12 cellular contexts compared by ENCODE assay signal in the genomic region with DNA sequence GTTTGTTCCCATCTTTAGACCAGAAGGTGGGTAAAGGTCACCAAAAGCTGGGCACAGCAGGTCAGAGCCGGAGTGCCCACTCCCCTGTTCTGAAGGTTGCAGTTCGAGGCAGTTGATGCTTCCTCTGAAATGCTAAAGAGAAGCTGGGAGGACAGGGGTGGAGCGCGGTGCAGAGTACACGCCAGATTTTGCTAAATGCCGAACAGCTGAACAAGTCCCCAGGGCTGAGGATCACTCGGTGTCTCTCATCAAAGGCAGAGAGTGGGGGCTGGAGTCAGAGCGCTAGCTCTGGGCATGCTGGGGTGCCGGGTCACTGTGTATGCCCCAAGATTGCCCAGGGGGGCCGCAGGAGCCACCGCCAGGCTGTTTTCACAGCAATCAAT.
A peak's percentile ranks its signal among the peaks of the same experiment; 100 is the strongest.
DNase-seq lines count a peak whose midpoint lies in the region; ATAC-seq and TF ChIP-seq lines count a peak whose summit lies in the region.
"Had no signal": no experiment of that assay in that cellular context is flagged by ENCODE, and none has a peak within 500 bp of the region (broad histone marks: within the 10 kb centered on the region; RNA-seq: fewer than 3 reads in every experiment).

No MANE protein-coding gene starts in this region.

- H3K9ac ChIP-seq in BLaER1 treated with 17β-estradiol and CSF1 and Interleukin-3, amounts not matched to agents 10 nM and 100 nM: peak overlapping the region in 2 of 11 experiments; percentile 24 to 31; a peak in 1 of 22 replicates
- peak overlapping the region; percentile 27 for H3K9ac ChIP-seq in Loucy (ENCODE audit: low read depth, low read length, poor library complexity, severe bottlenecking)
- H3K9ac ChIP-seq in mesendoderm (ENCODE audit: low read length): no peak overlapping the region

- intact Hi-C loops in esophagus muscularis mucosa (cut with DNase I): loop anchor here (5.0 to 10.0 kb wide), 2 partner anchors 112 to 166 kb away; no protein-coding TSS in a partner anchor

- no peak overlapping the region for H2BK120ac ChIP-seq in mesendoderm (ENCODE audit: low read depth, low read length)

- H2AFZ ChIP-seq in Loucy (ENCODE audit: low read length): no peak overlapping the region

- no peak overlapping the region for H2BK15ac ChIP-seq in mesendoderm (replicated peaks; ENCODE audit: low read depth)

- TF ChIP-seq CTCF in Loucy (conservative IDR thresholded peaks at IDR 0.05; ENCODE audit: low read length): no peak
- TF ChIP-seq CTCF in esophagus muscularis mucosa (IDR thresholded peaks at IDR 0.05): no peak

- peak overlapping the region; percentile 6 for H3K56ac ChIP-seq in mesendoderm (ENCODE audit: low read length)

- TF ChIP-seq POLR2A in esophagus muscularis mucosa (IDR thresholded peaks at IDR 0.05; ENCODE audit: low read depth): no peak

- H3K79me2 ChIP-seq in Loucy (ENCODE audit: insufficient read depth, low read length) (no peaks in the 10 kb centered on the region), mesendoderm (ENCODE audit: control insufficient read depth, insufficient read depth, low read length) (no peaks in the 10 kb centered on the region)

- no peaks in the 10 kb centered on the region for H3K79me1 ChIP-seq in mesendoderm (ENCODE audit: low read length)

- WGBS in mesendoderm (ENCODE audit: extremely low coverage, insufficient coverage, low lambda C conversion rate): no CpG with 5 or more reads among the region's 11 CpGs
- WGBS in esophagus muscularis mucosa: 64% methylated on average over 11 of the region's 11 CpGs

- no peaks in the 10 kb centered on the region for H3K9me2 ChIP-seq in Loucy (replicated peaks; ENCODE audit: low read depth, low read length)

- no peak overlapping the region for H3K4me3 ChIP-seq in BLaER1 treated with 17β-estradiol and CSF1 and Interleukin-3, amounts not matched to agents 10 nM and 100 nM
- H3K4me3 ChIP-seq in Loucy (ENCODE audit: low read length, poor library complexity, severe bottlenecking) (peak overlapping the region; percentile 20), mesendoderm (ENCODE audit: low read length) (no peak overlapping the region), esophagus muscularis mucosa (no peak overlapping the region), MG63 (no peak overlapping the region)
- H3K4me3 ChIP-seq: left lung had no signal

- no peaks in the 10 kb centered on the region for H3F3A ChIP-seq in Loucy (ENCODE audit: low read depth)

- no peaks in the 10 kb centered on the region for H3K9me3 ChIP-seq in BLaER1 treated with 17β-estradiol and CSF1 and Interleukin-3, amounts not matched to agents 10 nM and 100 nM (replicated peaks in 1 of 11)
- H3K9me3 ChIP-seq in Loucy (ENCODE audit: insufficient read depth, low read depth, low read length): no peaks in the 10 kb centered on the region
- H3K9me3 ChIP-seq in esophagus muscularis mucosa: no peaks in the 10 kb centered on the region
- H3K9me3 ChIP-seq in MG63: no peaks in the 10 kb centered on the region
- H3K9me3 ChIP-seq: left lung had no signal

- H3K4me2 ChIP-seq in BLaER1 treated with 17β-estradiol and CSF1 and Interleukin-3, amounts not matched to agents 10 nM and 100 nM: peak overlapping the region; percentile 5 to 75 (median 61); a peak in 20 of 22 replicates
- H3K4me2 ChIP-seq in Loucy (ENCODE audit: low read depth, low read length, poor library complexity, severe bottlenecking): peak overlapping the region; percentile 22
- no peak overlapping the region for H3K4me2 ChIP-seq in mesendoderm (ENCODE audit: low read length)

- H3K27ac ChIP-seq in BLaER1 treated with 17β-estradiol and CSF1 and Interleukin-3, amounts not matched to agents 10 nM and 100 nM: peak overlapping the region in 1 of 11 experiments; percentile 17; a peak in 1 of 22 replicates
- H3K27ac ChIP-seq in mesendoderm (ENCODE audit: low read depth, low read length) (no peak overlapping the region), esophagus muscularis mucosa (replicated peaks in 1 of 4) (no peak overlapping the region)
- H3K27ac ChIP-seq: left lung had no signal

- peak; percentile 35; the same call in 1 of the 3 replicates for ATAC-seq in SK-N-SH treated with all-trans-retinoic acid at 6 μM for 48 hours

- no peaks in the 10 kb centered on the region for H3K36me3 ChIP-seq in BLaER1 treated with 17β-estradiol and CSF1 and Interleukin-3, amounts not matched to agents 10 nM and 100 nM
- H3K36me3 ChIP-seq in Loucy (ENCODE audit: insufficient read depth, low read length): no peaks in the 10 kb centered on the region
- no peaks in the 10 kb centered on the region for H3K36me3 ChIP-seq in mesendoderm (ENCODE audit: control insufficient read depth, insufficient read depth, low read length)
- no peaks in the 10 kb centered on the region for H3K36me3 ChIP-seq in esophagus muscularis mucosa
- no peaks in the 10 kb centered on the region for H3K36me3 ChIP-seq in MG63
- H3K36me3 ChIP-seq: left lung had no signal

- H3K18ac ChIP-seq in mesendoderm (ENCODE audit: low read length): peak overlapping the region; percentile 22

- DNase-seq in mesendoderm (no peak), SKM-1 (lab: John Stamatoyannopoulos, UW; ENCODE audit: unreplicated experiment) (no peak), esophagus muscularis mucosa (ENCODE audit: extremely low spot score) (no peak), epidermal melanocyte (ENCODE audit: insufficient read length, low spot score) (no peak), MG63 (no peak)
- DNase-seq: CD4-positive, CD25-positive, alpha-beta regulatory T cell; central memory CD4-positive, alpha-beta T cell; left lung; MV-4-11 had no signal

- TF ChIP-seq EP300 in esophagus muscularis mucosa (IDR thresholded peaks at IDR 0.05): no peak

- H4K20me1 ChIP-seq in BLaER1 treated with 17β-estradiol and CSF1 and Interleukin-3, amounts not matched to agents 10 nM and 100 nM: no peaks in the 10 kb centered on the region
- H4K20me1 ChIP-seq in Loucy (ENCODE audit: insufficient read depth, low read length, poor library complexity, severe bottlenecking): no peaks in the 10 kb centered on the region

- no peak overlapping the region for H3K23ac ChIP-seq in mesendoderm (ENCODE audit: low read length)

- H4K5ac ChIP-seq in mesendoderm (ENCODE audit: low read length): no peak overlapping the region

- no peak overlapping the region for H3K4ac ChIP-seq in mesendoderm (ENCODE audit: low read depth, low read length)

- peaks cover 0 to 25% (median 11%) of the 10 kb centered on the region in 11 experiments; a peak in 12 of 22 replicates for H3K27me3 ChIP-seq in BLaER1 treated with 17β-estradiol and CSF1 and Interleukin-3, amounts not matched to agents 10 nM and 100 nM
- H3K27me3 ChIP-seq in Loucy (ENCODE audit: insufficient read depth, low read length, poor library complexity, severe bottlenecking): no peaks in the 10 kb centered on the region
- no peaks in the 10 kb centered on the region for H3K27me3 ChIP-seq in mesendoderm (ENCODE audit: insufficient read depth, low read length, poor library complexity)
- H3K27me3 ChIP-seq in esophagus muscularis mucosa: no peaks in the 10 kb centered on the region
- no peaks in the 10 kb centered on the region for H3K27me3 ChIP-seq in MG63
- H3K27me3 ChIP-seq: left lung had no signal

- H4K8ac ChIP-seq in mesendoderm (ENCODE audit: low read depth, low read length): no peak overlapping the region

- no peak overlapping the region for H2BK5ac ChIP-seq in mesendoderm (ENCODE audit: low read length)

- no peak overlapping the region for H2AK5ac ChIP-seq in mesendoderm (ENCODE audit: low read length)

- peaks cover 22 to 55% (median 49%) of the 10 kb centered on the region in 10 experiments for H3K4me1 ChIP-seq in BLaER1 treated with 17β-estradiol and CSF1 and Interleukin-3, amounts not matched to agents 10 nM and 100 nM
- H3K4me1 ChIP-seq in Loucy (ENCODE audit: insufficient read depth, low read length, poor library complexity, severe bottlenecking): peaks cover 12% of the 10 kb centered on the region
- no peaks in the 10 kb centered on the region for H3K4me1 ChIP-seq in mesendoderm (ENCODE audit: control insufficient read depth, low read depth, low read length)
- H3K4me1 ChIP-seq in esophagus muscularis mucosa: peaks cover 11 to 35% (median 22%) of the 10 kb centered on the region in 4 donors

TF ChIP-seq in SK-N-SH treated with all-trans-retinoic acid at 6 μM for 48 hours, 23 proteins besides CTCF, POLR2A, EP300 and RAD21:
- TF ChIP-seq ZNF70 (CRISPR knock-in tag; IDR thresholded peaks at IDR 0.05): no peak
- no peak for TF ChIP-seq PATZ1 (CRISPR knock-in tag; IDR thresholded peaks at IDR 0.05; ENCODE audit: borderline replicate concordance)
- no peak for TF ChIP-seq CSDC2 (CRISPR knock-in tag; IDR thresholded peaks at IDR 0.05)
- TF ChIP-seq ZNF8 (CRISPR knock-in tag; IDR thresholded peaks at IDR 0.05): no peak
- no peak for TF ChIP-seq RARB (CRISPR knock-in tag; IDR thresholded peaks at IDR 0.05)
